In the genomic region with DNA sequence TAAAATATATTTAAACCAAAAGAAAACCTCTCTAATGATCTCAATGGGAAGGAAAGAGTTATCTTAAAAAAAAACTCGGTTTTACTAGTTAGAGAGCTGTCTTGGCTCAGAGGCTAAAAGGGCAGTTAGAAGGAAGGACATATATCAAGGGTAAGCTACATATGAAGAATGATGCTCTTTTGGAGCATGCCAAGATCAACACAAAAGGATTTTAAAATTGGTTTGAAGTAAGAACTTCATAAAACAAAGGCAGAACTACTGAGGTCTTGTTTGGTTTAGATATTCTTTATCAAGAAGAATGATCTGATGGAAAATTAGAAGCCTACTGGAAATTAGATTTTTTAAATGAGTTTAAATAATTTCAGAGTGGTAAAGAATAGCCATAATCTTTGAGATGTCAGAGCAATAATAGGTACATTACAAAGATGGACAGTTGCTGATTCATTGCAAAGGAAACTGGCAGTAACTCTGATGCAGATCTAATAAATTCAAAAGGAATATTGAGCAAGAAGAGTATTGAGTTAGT, we compare ENCODE assay signal across 26 cellular contexts.
"Had no signal": no experiment of that assay in that cellular context is flagged by ENCODE, and none has a peak within 500 bp of the region (broad histone marks: within the 10 kb centered on the region; RNA-seq: fewer than 3 reads in every experiment).

No MANE protein-coding gene starts in this region.

- H3K27ac ChIP-seq: coronary artery, esophagus squamous epithelium, lower lobe of right lung, neural progenitor cell, parathyroid adenoma, right lobe of liver, stomach, testis, tibial artery had no signal

- H3K27ac Mint-ChIP-seq: immature natural killer cell; memory B cell; natural killer cell treated with Interleukin-12 subunit alpha and Interleukin-12 subunit beta and Interleukin-15 and Interleukin-18, amount 100 ng/mL, for 72 hours; neural progenitor cell; progenitor cell of endocrine pancreas; type B pancreatic cell had no signal

- H3K9me3 Mint-ChIP-seq: effector memory CD8-positive, alpha-beta T cell; immature natural killer cell; memory B cell; naive B cell; natural killer cell treated with Interleukin-12 subunit alpha and Interleukin-12 subunit beta and Interleukin-15 and Interleukin-18, amount 100 ng/mL, for 72 hours; neural progenitor cell; type B pancreatic cell had no signal

- H3K4me3 Mint-ChIP-seq: effector memory CD8-positive, alpha-beta T cell; immature natural killer cell; memory B cell; naive B cell; natural killer cell treated with Interleukin-12 subunit alpha and Interleukin-12 subunit beta and Interleukin-15 and Interleukin-18, amount 100 ng/mL, for 72 hours; neural progenitor cell; type B pancreatic cell had no signal

- ATAC-seq: effector memory CD8-positive, alpha-beta T cell; left ventricle myocardium superior; lower lobe of right lung; mucosa of descending colon; natural killer cell treated with Interleukin-12 subunit alpha and Interleukin-12 subunit beta and Interleukin-15 and Interleukin-18, amount 100 ng/mL, for 72 hours; right lobe of liver had no signal

- DNase-seq: dermis blood vessel endothelial cell; effector memory CD8-positive, alpha-beta T cell; erythroblast; esophagus squamous epithelium; hypothalamus; immature natural killer cell; left ventricle myocardium superior; lower lobe of right lung; mucosa of descending colon; naive B cell; right lobe of liver; stimulated activated CD4-positive, alpha-beta T cell treated with anti-CD3 and anti-CD28 coated beads, Interleukin-12 subunit alpha, Interleukin-12 subunit beta, amount 100 ng/mL, for 4 hours; stimulated activated CD4-positive, alpha-beta T cell treated with anti-CD3 and anti-CD28 coated beads, Interleukin-1b, Interleukin-23, amount 100 ng/mL, for 48 hours; stimulated activated CD4-positive, alpha-beta T cell treated with anti-CD3 and anti-CD28 coated beads, Interleukin-4, amount 100 ng/mL, for 1 hour; stimulated activated CD8-positive, alpha-beta memory T cell treated with anti-CD3 and anti-CD28 coated beads, Interleukin-4, amount 100 ng/mL, for 48 hours; stimulated activated naive CD4-positive, alpha-beta T cell treated with Interleukin-2 at 50 U/mL for 16 hours; stomach; testis; tibial artery had no signal

- H3K27me3 Mint-ChIP-seq: effector memory CD8-positive, alpha-beta T cell; memory B cell; naive B cell; natural killer cell treated with Interleukin-12 subunit alpha and Interleukin-12 subunit beta and Interleukin-15 and Interleukin-18, amount 100 ng/mL, for 72 hours; progenitor cell of endocrine pancreas; type B pancreatic cell had no signal

- H3K4me1 Mint-ChIP-seq: immature natural killer cell, memory B cell, neural progenitor cell had no signal
